In genomic region chr19:6020972-6021805, GRCh38 we compare ENCODE assay signal across 1 cellular context.
A peak's percentile ranks its signal among the peaks of the same experiment; 100 is the strongest.
TF ChIP-seq lines count a peak whose summit lies in the region.

No MANE protein-coding gene starts in this region.

TF ChIP-seq in HepG2, 621 proteins besides CTCF, POLR2A, EP300 and RAD21:
- TF ChIP-seq ZNF367 (CRISPR knock-in tag; IDR thresholded peaks at IDR 0.05; ENCODE audit: borderline replicate concordance) (no peak), STAG1 (CRISPR knock-in tag; IDR thresholded peaks at IDR 0.05) (peak; percentile 5; the same call in 1 of the 2 replicates), ZEB1 (IDR thresholded peaks at IDR 0.05; ENCODE audit: insufficient replicate concordance, low read depth) (peak; percentile 44), ZMYM3 (CRISPR knock-in tag; IDR thresholded peaks at IDR 0.05) (0 out of 2 replicates have a peak, but pooled peaks have one; percentile 55), KDM1A (CRISPR knock-in tag; IDR thresholded peaks at IDR 0.05) (0 out of 2 replicates have a peak, but pooled peaks have one; percentile 45), MYNN (CRISPR knock-in tag; IDR thresholded peaks at IDR 0.05; ENCODE audit: low read depth) (no peak)
